In the genomic region with DNA sequence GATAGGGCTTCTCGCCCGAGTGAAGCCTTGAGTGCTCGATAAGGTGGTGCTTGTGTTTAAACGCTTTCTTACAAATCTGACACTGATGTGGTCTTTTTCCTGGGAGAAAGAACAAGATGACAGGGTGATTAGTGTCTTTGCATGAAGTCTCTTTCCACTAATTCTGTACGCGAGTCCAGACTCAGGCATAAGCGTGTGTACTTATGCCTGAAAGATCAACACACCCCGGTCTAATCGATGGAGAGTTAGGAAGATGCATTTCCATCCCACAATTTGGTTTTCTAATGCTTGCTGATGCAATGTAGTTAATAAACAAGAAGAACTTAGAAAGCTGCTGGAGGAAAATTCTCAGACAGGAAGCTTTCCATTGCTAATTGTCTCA, we compare ENCODE assay signal across 16 cellular contexts.
DNase-seq lines count a peak whose midpoint lies in the region; TF ChIP-seq lines count a peak whose summit lies in the region.
"Had no signal": no experiment of that assay in that cellular context is flagged by ENCODE, and none has a peak within 500 bp of the region (broad histone marks: within the 10 kb centered on the region; RNA-seq: fewer than 3 reads in every experiment).

No MANE protein-coding gene starts in this region.

- H3K27ac ChIP-seq in dorsolateral prefrontal cortex (peak overlapping the region in 45 of 59 donors; percentile 7 to 93 (median 51)), liver (ENCODE audit: low read depth in 1 of 2, low read length in 2 of 2) (no peak overlapping the region), suprapubic skin (no peak overlapping the region)
- H3K27ac ChIP-seq: epithelial cell of prostate had no signal

- TF ChIP-seq RAD21 in liver (IDR thresholded peaks at IDR 0.05) = no peak

- TF ChIP-seq CTCF in dorsolateral prefrontal cortex (IDR thresholded peaks at IDR 0.05 in 54 of 56, conservative IDR thresholded peaks at IDR 0.05 in 2 of 56; ENCODE audit: low read depth in 1 of 56, partially characterized antibody in 56 of 56) = no peak
- no peak for TF ChIP-seq CTCF in liver (IDR thresholded peaks at IDR 0.05; ENCODE audit: low read depth, low read length, missing input control)
- TF ChIP-seq CTCF in suprapubic skin (IDR thresholded peaks at IDR 0.05) = no peak

- 36% methylated on average over 9 of the region's 9 CpGs for WGBS in liver
- 55% methylated on average over 9 of the region's 9 CpGs for WGBS in suprapubic skin

- TF ChIP-seq POLR2A in suprapubic skin (IDR thresholded peaks at IDR 0.05) = no peak

- intact Hi-C loops in dorsolateral prefrontal cortex (cut with DNase I) = loop anchor here (10.0 kb wide), 1 partner anchor 55 kb away; a partner anchor contains a TSS

- DNase-seq in NCI-H748 (lab: John Stamatoyannopoulos, UW; ENCODE audit: unreplicated experiment) (peak; percentile 28), NCI-H748 treated with DMSO at 0.1 percent for 48 hours (lab: John Stamatoyannopoulos, UW) (no peak), dorsolateral prefrontal cortex (no peak), suprapubic skin (ENCODE audit: low spot score in 2 of 2) (no peak), HT-29 (ENCODE audit: low spot score) (no peak), NCI-H69 (lab: John Stamatoyannopoulos, UW) (no peak)
- DNase-seq in activated CD8-positive, alpha-beta memory T cell treated with anti-CD3 and anti-CD28 coated beads for 24 hours = no peak
- DNase-seq: 8988T; activated CD4-positive, alpha-beta memory T cell treated with anti-CD3 and anti-CD28 coated beads for 36 hours; activated T-cell treated with anti-CD3 and anti-CD28 coated beads, Interleukin-2, amount 50 U/mL, for 48 hours; CD4-positive, CD25-positive, alpha-beta regulatory T cell; NCI-H2081; NCI-H82; SW 1271 had no signal

- H3K4me3 ChIP-seq in dorsolateral prefrontal cortex (peak overlapping the region in 1 of 59 donors; percentile 25), liver (ENCODE audit: low read depth in 1 of 3, low read length in 3 of 3) (peak overlapping the region in 2 of 3 donors; percentile 47 to 68), suprapubic skin (peak overlapping the region; percentile 48)

- H3K36me3 ChIP-seq in liver (ENCODE audit: control insufficient read depth in 4 of 4, insufficient read depth in 3 of 4, low read depth in 1 of 4, low read length in 3 of 4) = peaks cover 0 to 4% (median 0%) of the 10 kb centered on the region in 4 donors
- H3K36me3 ChIP-seq in suprapubic skin = peaks cover 17% of the 10 kb centered on the region

- H3K9ac ChIP-seq in liver (ENCODE audit: low read depth in 1 of 2, low read length in 2 of 2) = no peak overlapping the region

- H3K27me3 ChIP-seq in dorsolateral prefrontal cortex = no peaks in the 10 kb centered on the region
- H3K27me3 ChIP-seq in liver (ENCODE audit: control insufficient read depth in 4 of 4, insufficient read depth in 4 of 4, low read length in 3 of 4) = no peaks in the 10 kb centered on the region
- H3K27me3 ChIP-seq in suprapubic skin = no peaks in the 10 kb centered on the region

- TF ChIP-seq EP300 in suprapubic skin (IDR thresholded peaks at IDR 0.05) = no peak

- H3K4me1 ChIP-seq in liver (ENCODE audit: control insufficient read depth in 4 of 4, insufficient read depth in 4 of 4, low read length in 3 of 4) (peaks cover 0 to 8% (median 4%) of the 10 kb centered on the region in 4 donors), suprapubic skin (no peaks in the 10 kb centered on the region)

- H3K9me3 ChIP-seq in liver (ENCODE audit: control insufficient read depth in 4 of 4, low read length in 3 of 4) (no peaks in the 10 kb centered on the region), suprapubic skin (no peaks in the 10 kb centered on the region)

TF ChIP-seq in liver, 16 proteins besides CTCF, POLR2A, EP300 and RAD21:
- peak; percentile 37 for TF ChIP-seq FOXA2 (IDR thresholded peaks at IDR 0.05)
- no peak for TF ChIP-seq HNF4G (IDR thresholded peaks at IDR 0.05)

Comparison
In these comparisons a context has a peak if more than half of its experiments do, and no peak if none do; other contexts are left out.
1. H3K27ac ChIP-seq: peak in dorsolateral prefrontal cortex (45 of 59); none in liver (0 of 2) and suprapubic skin (single experiment).